In the genomic region with DNA sequence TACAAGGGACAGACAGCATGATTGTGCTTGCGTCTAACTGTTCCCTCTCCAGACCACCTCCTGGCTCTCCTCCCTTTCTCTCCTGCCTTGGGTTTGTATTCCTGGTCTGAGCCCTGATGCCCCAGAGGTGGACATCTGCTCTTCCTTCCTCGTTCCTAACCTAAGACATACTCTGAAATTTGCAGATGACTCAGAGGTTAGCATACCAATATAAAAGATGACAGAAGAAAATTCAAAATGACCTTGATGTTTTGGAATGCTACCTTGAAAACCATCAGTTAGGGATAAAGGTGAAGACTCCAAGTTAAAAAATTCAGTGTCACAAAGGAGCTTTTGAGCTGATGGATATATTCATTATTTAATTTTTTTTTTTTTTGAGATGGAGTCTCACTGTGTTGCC, we compare ENCODE assay signal across 34 cellular contexts. TPM values are rescaled to one million over a fixed set of nuclear protein-coding genes. Genes with fewer than 3 reads are reported as not detected.
"Had no signal": no experiment of that assay in that cellular context is flagged by ENCODE, and none has a peak within 500 bp of the region (broad histone marks: within the 10 kb centered on the region; RNA-seq: fewer than 3 reads in every experiment).

No MANE protein-coding gene starts in this region.

- ATAC-seq: activated CD8-positive, alpha-beta T cell treated with anti-CD3 and anti-CD28 coated beads for 36 hours; activated naive CD8-positive, alpha-beta T cell treated with anti-CD3 and anti-CD28 coated beads, Interleukin-2, amount 50 U/mL, for 24 hours; activated T-cell treated with anti-CD3 and anti-CD28 coated beads, Interleukin-2, amount 50 U/mL, for 4 hours; left lobe of liver; lower lobe of right lung; mucosa of descending colon; stimulated activated memory B cell treated with anti-CD40 and anti-IgM and Interleukin-4, amounts not matched to agents 10 μg/mL and 1 μg/mL and 100 μg/mL, for 72 hours; stimulated activated naive CD8-positive, alpha-beta T cell treated with anti-CD3 and anti-CD28 coated beads, Interleukin-15, amount 100 ng/mL, for 72 hours; T-cell had no signal

- H3K36me3 ChIP-seq: lower lobe of right lung, neutrophil, upper lobe of left lung had no signal

- H3K4me3 ChIP-seq: lower lobe of right lung, mucosa of descending colon, sigmoid colon, smooth muscle cell, upper lobe of left lung had no signal

- DNase-seq: activated B cell treated with CpG ODN at 0.5 μM for 24 hours; activated CD4-positive, alpha-beta T cell treated with anti-CD3 and anti-CD28 coated beads, Interleukin-2, amount 50 U/mL, for 1 hour; activated CD8-positive, alpha-beta T cell treated with anti-CD3 and anti-CD28 coated beads for 36 hours; activated naive CD8-positive, alpha-beta T cell treated with anti-CD3 and anti-CD28 coated beads, Interleukin-2, amount 50 U/mL, for 24 hours; activated T-cell treated with anti-CD3 and anti-CD28 coated beads, Interleukin-2, amount 50 U/mL, for 4 hours; amygdala; dermis blood vessel endothelial cell; effector CD8-positive, alpha-beta T cell; head of caudate nucleus; hypothalamus; immature natural killer cell; lower lobe of right lung; mesendoderm; mucosa of descending colon; sigmoid colon; stimulated activated CD4-positive, alpha-beta T cell treated with anti-CD3 and anti-CD28 coated beads, Interleukin-1b, Interleukin-23, amount 100 ng/mL, for 48 hours; stimulated activated CD4-positive, alpha-beta T cell treated with anti-CD3 and anti-CD28 coated beads, Interleukin-4, amount 100 ng/mL, for 4 hours; stimulated activated CD8-positive, alpha-beta memory T cell treated with anti-CD3 and anti-CD28 coated beads, Interleukin-4, amount 100 ng/mL, for 48 hours; stimulated activated naive CD8-positive, alpha-beta T cell treated with anti-CD3 and anti-CD28 coated beads, Interleukin-15, amount 100 ng/mL, for 72 hours; substantia nigra; T-cell; upper lobe of left lung had no signal

- H3K27me3 ChIP-seq: neutrophil, sigmoid colon, upper lobe of left lung had no signal

- H3K27ac ChIP-seq: lower lobe of right lung, neutrophil, sigmoid colon, upper lobe of left lung had no signal

- H3K9me3 ChIP-seq: lower lobe of right lung, mucosa of descending colon, neutrophil, sigmoid colon, upper lobe of left lung had no signal

- H3K4me1 ChIP-seq: lower lobe of right lung had no signal

RNA-seq across cellular contexts. Expression of a gene that starts 12.9 kb away (rescaled TPM):
- total RNA-seq: activated B cell treated with CpG ODN at 0.5 μM for 24 hours; activated CD8-positive, alpha-beta T cell treated with anti-CD3 and anti-CD28 coated beads for 36 hours; activated T-cell treated with anti-CD3 and anti-CD28 coated beads, Interleukin-2, amount 50 U/mL, for 4 hours; activated T-helper 2 cell treated with anti-CD3 and anti-CD28 coated beads, Interferon-gamma antibody, Interleukin-2, Interleukin-4, amounts not matched to agents 10 μg/mL and 5 μg/mL and 100 μg/mL, durations not matched to agents 14 hours and 24 hours and 36 hours; dermis blood vessel endothelial cell; epithelial cell of proximal tubule; kidney epithelial cell; left lobe of liver; lower lobe of right lung; osteocyte; posterior vena cava; renal cortical epithelial cell; smooth muscle cell; T-cell; T-helper 2 cell treated with Interferon-gamma antibody and Interleukin-4, amounts not matched to agents 100 ng/mL and 5 ng/mL, for 36 hours; upper lobe of left lung had no signal
- polyA plus RNA-seq: immature natural killer cell, smooth muscle cell had no signal

RNA-seq across cellular contexts. Expression of a gene that starts 47.3 kb away (rescaled TPM):
- total RNA-seq: activated B cell treated with CpG ODN at 0.5 μM for 24 hours; activated CD8-positive, alpha-beta T cell treated with anti-CD3 and anti-CD28 coated beads for 36 hours; activated T-helper 2 cell treated with anti-CD3 and anti-CD28 coated beads, Interferon-gamma antibody, Interleukin-2, Interleukin-4, amounts not matched to agents 10 μg/mL and 5 μg/mL and 100 μg/mL, durations not matched to agents 14 hours and 24 hours and 36 hours; dermis blood vessel endothelial cell; epithelial cell of proximal tubule; kidney epithelial cell; lower lobe of right lung; myocyte; osteocyte; posterior vena cava; renal cortical epithelial cell; smooth muscle cell; T-helper 2 cell treated with Interferon-gamma antibody and Interleukin-4, amounts not matched to agents 100 ng/mL and 5 ng/mL, for 36 hours had no signal
- polyA plus RNA-seq: immature natural killer cell had no signal
